30 cellular contexts compared by ENCODE assay signal in genomic region chr19:10201176-10201575, GRCh38.
"Had no signal": no experiment of that assay in that cellular context is flagged by ENCODE, and none has a peak within 500 bp of the region (broad histone marks: within the 10 kb centered on the region; RNA-seq: fewer than 3 reads in every experiment).

No MANE protein-coding gene starts in this region.

- ATAC-seq: activated CD8-positive, alpha-beta T cell treated with anti-CD3 and anti-CD28 coated beads, Interleukin-2, amount 10 ng/mL, durations not matched to agents 7 days and 5 days; body of pancreas; effector memory CD8-positive, alpha-beta T cell; left colon; sciatic nerve; stimulated activated naive CD8-positive, alpha-beta T cell treated with anti-CD3 and anti-CD28 coated beads, Interleukin-15, Interleukin-2, amounts not matched to agents 100 U/mL and 50 U/mL, for 24 hours; WTC11 had no signal

- H3K9me3 Mint-ChIP-seq: activated naive CD4-positive, alpha-beta T cell treated with anti-CD3 and anti-CD28 coated beads for 36 hours; activated naive CD8-positive, alpha-beta T cell treated with anti-CD3 and anti-CD28 coated beads for 36 hours; effector memory CD8-positive, alpha-beta T cell; mesothelial cell of epicardium; naive B cell; type B pancreatic cell had no signal

- H3K9me3 ChIP-seq: adrenal gland, body of pancreas, ovary, prostate gland, thoracic aorta, uterus had no signal

- H3K27me3 ChIP-seq: adrenal gland, body of pancreas, cardiac muscle cell, ovary, uterus had no signal

- H3K4me3 ChIP-seq: adrenal gland, body of pancreas, cardiac muscle cell, coronary artery, ovary, prostate gland, skin epidermis, thoracic aorta, uterus had no signal

- DNase-seq: activated CD4-positive, alpha-beta T cell treated with anti-CD3 and anti-CD28 coated beads for 1 hour; activated CD4-positive, alpha-beta T cell treated with anti-CD3 and anti-CD28 coated beads, Interleukin-2, amount 50 U/mL, for 1 hour; activated CD8-positive, alpha-beta T cell treated with anti-CD3 and anti-CD28 coated beads, Interleukin-2, amount 10 ng/mL, durations not matched to agents 7 days and 5 days; activated effector memory CD4-positive, alpha-beta T cell treated with anti-CD3 and anti-CD28 coated beads, Interleukin-2, amount 50 U/mL, for 16 hours; activated naive CD4-positive, alpha-beta T cell treated with anti-CD3 and anti-CD28 coated beads for 36 hours; activated naive CD8-positive, alpha-beta T cell treated with anti-CD3 and anti-CD28 coated beads for 36 hours; adrenal gland; aorta; body of pancreas; effector memory CD8-positive, alpha-beta T cell; head of caudate nucleus; hippocampal formation; kidney; left colon; naive B cell; ovary; retina; stimulated activated CD4-positive, alpha-beta T cell treated with anti-CD3 and anti-CD28 coated beads, Interleukin-12 subunit alpha, Interleukin-12 subunit beta, amount 100 ng/mL, for 4 hours; stimulated activated CD4-positive, alpha-beta T cell treated with anti-CD3 and anti-CD28 coated beads, Interleukin-4, amount 100 ng/mL, for 1 hour; stimulated activated naive CD8-positive, alpha-beta T cell treated with anti-CD3 and anti-CD28 coated beads, Interleukin-15, Interleukin-2, amounts not matched to agents 100 U/mL and 50 U/mL, for 24 hours; uterus had no signal

- FAIRE-seq: kidney had no signal

- H3K4me1 ChIP-seq: adrenal gland, body of pancreas, prostate gland, uterus had no signal

- H3K27ac ChIP-seq: adrenal gland, body of pancreas, cardiac muscle cell, coronary artery, ovary, prostate gland, thoracic aorta, uterus had no signal

- H3K36me3 Mint-ChIP-seq: activated naive CD8-positive, alpha-beta T cell treated with anti-CD3 and anti-CD28 coated beads for 36 hours; mesothelial cell of epicardium; naive B cell; type B pancreatic cell; WTC11 had no signal

- H3K36me3 ChIP-seq: adrenal gland, cardiac muscle cell, ovary, prostate gland, thoracic aorta, uterus had no signal

- H3K4me3 Mint-ChIP-seq: activated CD8-positive, alpha-beta T cell treated with anti-CD3 and anti-CD28 coated beads, Interleukin-2, amount 10 ng/mL, durations not matched to agents 7 days and 5 days; activated naive CD4-positive, alpha-beta T cell treated with anti-CD3 and anti-CD28 coated beads for 36 hours; activated naive CD8-positive, alpha-beta T cell treated with anti-CD3 and anti-CD28 coated beads for 36 hours; effector memory CD8-positive, alpha-beta T cell; mesothelial cell of epicardium; naive B cell; type B pancreatic cell; WTC11 had no signal

- H3K27me3 Mint-ChIP-seq: activated naive CD8-positive, alpha-beta T cell treated with anti-CD3 and anti-CD28 coated beads for 36 hours; effector memory CD8-positive, alpha-beta T cell; naive B cell; type B pancreatic cell had no signal

- H3K27ac Mint-ChIP-seq: activated CD8-positive, alpha-beta T cell treated with anti-CD3 and anti-CD28 coated beads, Interleukin-2, amount 10 ng/mL, durations not matched to agents 7 days and 5 days; activated naive CD4-positive, alpha-beta T cell treated with anti-CD3 and anti-CD28 coated beads for 36 hours; activated naive CD8-positive, alpha-beta T cell treated with anti-CD3 and anti-CD28 coated beads for 36 hours; mesothelial cell of epicardium; naive B cell; type B pancreatic cell; WTC11 had no signal
